Comparison of ENCODE assay signal across 28 cellular contexts in the genomic region with DNA sequence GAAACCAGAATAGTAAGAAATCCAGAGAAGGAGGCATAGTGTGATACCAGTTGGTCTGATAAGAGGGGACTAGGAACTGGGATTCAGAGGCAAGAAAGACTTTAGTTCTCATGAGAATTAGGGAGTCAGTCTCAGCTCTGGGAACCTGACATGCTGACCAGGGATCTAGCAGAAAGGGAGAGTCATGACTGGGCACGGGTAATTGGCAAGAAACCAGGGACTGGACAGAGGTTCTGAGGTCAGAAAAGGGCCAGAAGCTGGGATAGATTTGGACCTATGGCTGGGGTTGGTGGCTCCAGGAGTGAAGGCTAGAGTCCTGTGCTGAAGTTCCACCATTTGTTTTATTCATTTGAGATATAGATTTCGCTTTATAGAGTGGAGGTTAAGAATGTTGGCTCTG.
"Had no signal": no experiment of that assay in that cellular context is flagged by ENCODE, and none has a peak within 500 bp of the region (broad histone marks: within the 10 kb centered on the region; RNA-seq: fewer than 3 reads in every experiment).

No MANE protein-coding gene starts in this region.

- H3K9me3 Mint-ChIP-seq: activated naive CD4-positive, alpha-beta T cell treated with anti-CD3 and anti-CD28 coated beads for 36 hours; activated T-cell treated with anti-CD3 and anti-CD28 coated beads, Interleukin-2, amount 50 U/mL, for 4 hours; brain had no signal

- H3K4me1 Mint-ChIP-seq: brain had no signal

- ATAC-seq: activated T-cell treated with anti-CD3 and anti-CD28 coated beads, Interleukin-2, amount 50 U/mL, for 4 hours; PC-3 had no signal

- H3K4me3 ChIP-seq: adrenal gland, SJCRH30, SK-N-MC had no signal

- H3K36me3 Mint-ChIP-seq: brain had no signal

- H3K4me3 Mint-ChIP-seq: activated CD4-positive, alpha-beta T cell treated with anti-CD3 and anti-CD28 coated beads, Interleukin-2, amount 10 ng/mL, durations not matched to agents 24 days and 14 days; activated naive CD4-positive, alpha-beta T cell treated with anti-CD3 and anti-CD28 coated beads for 36 hours; activated T-cell treated with anti-CD3 and anti-CD28 coated beads, Interleukin-2, amount 50 U/mL, for 4 hours; activated T-helper 1 cell treated with anti-CD3 and anti-CD28 coated beads, Interleukin-12 subunit alpha, Interleukin-12 subunit beta, Interleukin-2, Interleukin-4 antibody, amounts not matched to agents 30 ng/mL and 10 ng/mL and 1 ng/mL, durations not matched to agents 14 hours and 24 hours and 36 hours; brain; T-helper 1 cell treated with Interleukin-12 subunit alpha and Interleukin-12 subunit beta and Interleukin-4 antibody, amounts not matched to agents 30 μg/mL and 1 μg/mL, for 36 hours; T-helper 2 cell treated with Interferon-gamma antibody and Interleukin-4, amounts not matched to agents 5 μg/mL and 100 μg/mL, for 36 hours had no signal

- DNase-seq: activated CD4-positive, alpha-beta T cell treated with anti-CD3 and anti-CD28 coated beads, Interleukin-2, amount 10 ng/mL, durations not matched to agents 24 days and 14 days; activated CD4-positive, alpha-beta T cell treated with anti-CD3 and anti-CD28 coated beads, Interleukin-2, amount 50 U/mL, for 4 hours; activated CD8-positive, alpha-beta memory T cell treated with anti-CD3 and anti-CD28 coated beads, Interleukin-2, amount 50 U/mL, for 4 hours; activated gamma-delta T cell treated with Interleukin-2 at 50 U/mL for 16 hours; activated naive CD4-positive, alpha-beta T cell treated with anti-CD3 and anti-CD28 coated beads for 36 hours; activated T-cell treated with anti-CD3 and anti-CD28 coated beads for 4 hours; activated T-cell treated with anti-CD3 and anti-CD28 coated beads, Interleukin-2, amount 50 U/mL, for 4 hours; adrenal gland; caudate nucleus; Kasumi-1; KG1; NCI-H1092 treated with DMSO at 0.1 percent for 48 hours; NCI-H1417; NCI-H146; NCI-H187 treated with DMSO at 0.1 percent for 48 hours; NCI-H2081; NCI-H2171 treated with DMSO at 0.1 percent for 48 hours; NCI-H226; NCI-H524 treated with DMSO at 0.1 percent for 48 hours; PC-3; SHP77; SJCRH30 had no signal

- H3K27ac Mint-ChIP-seq: activated CD4-positive, alpha-beta T cell treated with anti-CD3 and anti-CD28 coated beads, Interleukin-2, amount 10 ng/mL, durations not matched to agents 24 days and 14 days; activated naive CD4-positive, alpha-beta T cell treated with anti-CD3 and anti-CD28 coated beads for 36 hours; activated naive CD4-positive, alpha-beta T cell treated with anti-CD3 and anti-CD28 coated beads, Interleukin-2, amount 50 U/mL, for 72 hours; activated T-helper 1 cell treated with anti-CD3 and anti-CD28 coated beads, Interleukin-12 subunit alpha, Interleukin-12 subunit beta, Interleukin-2, Interleukin-4 antibody, amounts not matched to agents 30 ng/mL and 10 ng/mL and 1 ng/mL, durations not matched to agents 14 hours and 24 hours and 36 hours; brain; T-helper 1 cell treated with Interleukin-12 subunit alpha and Interleukin-12 subunit beta and Interleukin-4 antibody, amounts not matched to agents 30 μg/mL and 1 μg/mL, for 36 hours; T-helper 2 cell treated with Interferon-gamma antibody and Interleukin-4, amounts not matched to agents 5 μg/mL and 100 μg/mL, for 36 hours had no signal

- H3K27me3 Mint-ChIP-seq: activated CD4-positive, alpha-beta T cell treated with anti-CD3 and anti-CD28 coated beads, Interleukin-2, amount 10 ng/mL, durations not matched to agents 24 days and 14 days; brain had no signal
